8 cellular contexts compared by ENCODE assay signal in the genomic region with DNA sequence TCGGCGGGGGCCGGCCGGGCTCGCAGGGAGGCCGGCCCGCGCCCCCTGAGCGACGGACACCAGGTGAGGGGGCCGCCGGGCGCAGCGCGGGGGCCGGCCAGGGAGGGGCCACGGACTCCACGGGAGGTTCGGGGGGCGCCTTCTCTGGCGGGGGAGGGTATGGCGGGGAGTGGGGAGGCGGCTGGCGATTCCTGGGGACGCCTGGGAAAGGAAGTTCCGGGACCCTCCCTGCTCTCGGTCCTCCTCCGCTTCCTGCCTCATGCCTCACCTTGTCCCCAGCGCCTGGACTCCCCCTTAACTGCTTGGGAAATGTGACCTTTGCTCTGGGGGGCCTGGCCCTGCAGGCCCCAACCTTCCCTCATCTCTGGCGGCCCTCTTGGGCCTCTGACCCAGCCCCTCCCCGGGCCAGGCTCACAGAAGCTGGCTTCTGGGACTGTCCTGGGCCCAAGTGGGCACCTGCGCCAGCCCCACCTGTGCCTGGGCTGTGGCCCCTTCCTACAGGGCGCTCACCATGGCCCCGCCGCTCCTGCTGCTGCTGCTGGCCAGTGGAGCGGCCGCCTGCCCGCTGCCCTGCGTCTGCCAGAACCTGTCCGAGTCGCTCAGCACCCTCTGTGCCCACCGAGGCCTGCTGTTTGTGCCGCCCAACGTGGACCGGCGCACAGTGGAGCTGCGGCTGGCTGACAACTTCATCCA. TPM values are rescaled to one million over a fixed set of nuclear protein-coding genes. Genes with fewer than 3 reads are reported as not detected.
DNase-seq lines count a peak whose midpoint lies in the region; ATAC-seq and TF ChIP-seq lines count a peak whose summit lies in the region.

No MANE protein-coding gene starts in this region.

- no peak overlapping the region for H3K4me3 ChIP-seq in naive thymus-derived CD4-positive, alpha-beta T cell (ENCODE audit: low read length)

- no peak for TF ChIP-seq CTCF in MCF 10A (IDR thresholded peaks at IDR 0.05; ENCODE audit: unreplicated experiment)

- intact Hi-C loops in MCF 10A (cut with micrococcal nuclease) = loop anchor here (5.0 to 10.0 kb wide), 2 partner anchors 115 to 197 kb away; partner anchors contain the start of gene RHOD
- intact Hi-C loops in naive thymus-derived CD4-positive, alpha-beta T cell (cut with micrococcal nuclease) = no loop called here

- no peaks in the 10 kb centered on the region for H3K9me3 ChIP-seq in naive thymus-derived CD4-positive, alpha-beta T cell (ENCODE audit: control insufficient read depth in 2 of 3, low read length in 3 of 3)

- H3K27ac Mint-ChIP-seq in MCF 10A (ENCODE audit: low read depth, unreplicated experiment) = no peak overlapping the region
- peak overlapping the region in 1 of 9 donors; percentile 79 for H3K27ac Mint-ChIP-seq in naive thymus-derived CD4-positive, alpha-beta T cell

- no TSS peak for BruUV-seq in MCF 10A (replicated peaks; lab: Mats Ljungman, UMichigan)

- H3K36me3 Mint-ChIP-seq in MCF 10A (ENCODE audit: insufficient read depth, unreplicated experiment) = peaks cover 54% of the 10 kb centered on the region
- no peaks in the 10 kb centered on the region for H3K36me3 Mint-ChIP-seq in naive thymus-derived CD4-positive, alpha-beta T cell

- H3K9me3 Mint-ChIP-seq in MCF 10A (ENCODE audit: unreplicated experiment) = no peaks in the 10 kb centered on the region
- no peaks in the 10 kb centered on the region for H3K9me3 Mint-ChIP-seq in naive thymus-derived CD4-positive, alpha-beta T cell

- CTCF ChIA-PET in MCF 10A (lab: Yijun Ruan, JAX) = interaction anchor here (0.7 kb wide), 1 partner anchor 15 kb away, joined by 3 read pairs; no protein-coding TSS in a partner anchor
- CTCF ChIA-PET in naive thymus-derived CD4-positive, alpha-beta T cell (lab: Charles Lee) = no interaction called here

- DNase-seq in EH (ENCODE audit: low read depth) = peak; percentile 32
- peak; percentile 89 for DNase-seq in HuH-7.5 (ENCODE audit: low spot score)
- peak; percentile 34 for DNase-seq in MCF 10A (ENCODE audit: unreplicated experiment)
- no peak for DNase-seq in naive thymus-derived CD4-positive, alpha-beta T cell
- no peak for DNase-seq in NCI-H524 (lab: John Stamatoyannopoulos, UW)
- DNase-seq in CD1c-positive myeloid dendritic cell (ENCODE audit: extremely low spot score) = no peak

- no peaks in the 10 kb centered on the region for H3K27me3 Mint-ChIP-seq in MCF 10A (ENCODE audit: insufficient read depth, unreplicated experiment)
- H3K27me3 Mint-ChIP-seq in naive thymus-derived CD4-positive, alpha-beta T cell = no peaks in the 10 kb centered on the region

- POLR2A ChIA-PET in MCF 10A (lab: Yijun Ruan, JAX) = interaction anchor here (1.2 to 2.5 kb wide), 2 partner anchors 79 to 100 kb away, joined by 4 to 19 read pairs; no protein-coding TSS in a partner anchor
- POLR2A ChIA-PET in naive thymus-derived CD4-positive, alpha-beta T cell (lab: Charles Lee) = interaction anchor here (6.5 kb wide), 1 partner anchor 13 kb away, joined by 47 read pairs; the partner anchor contains the start of gene RCE1

- peaks cover 0 to 6% of the 10 kb centered on the region in 2 donors for H3K4me1 ChIP-seq in naive thymus-derived CD4-positive, alpha-beta T cell (ENCODE audit: control insufficient read depth in 2 of 2, insufficient read depth in 2 of 2, low read length in 2 of 2)

- H3K4me3 Mint-ChIP-seq in MCF 10A (ENCODE audit: unreplicated experiment) = peak overlapping the region; percentile 80
- peak overlapping the region; percentile 30 to 84 (median 70) for H3K4me3 Mint-ChIP-seq in naive thymus-derived CD4-positive, alpha-beta T cell

- no peaks in the 10 kb centered on the region for H3K27me3 ChIP-seq in naive thymus-derived CD4-positive, alpha-beta T cell (ENCODE audit: control insufficient read depth in 2 of 2, insufficient read depth in 2 of 2, low read length in 2 of 2)

- no peak for ATAC-seq in naive thymus-derived CD4-positive, alpha-beta T cell
- ATAC-seq in GM21390 (IDR thresholded peaks at IDR 0.05; ENCODE audit: unreplicated experiment) (no peak), HG02938 (IDR thresholded peaks at IDR 0.05; ENCODE audit: unreplicated experiment) (no peak)

- H3K36me3 ChIP-seq in naive thymus-derived CD4-positive, alpha-beta T cell (ENCODE audit: control insufficient read depth in 2 of 3, insufficient read depth in 3 of 3, low read length in 3 of 3) = no peaks in the 10 kb centered on the region

- H3K4me1 Mint-ChIP-seq in MCF 10A (ENCODE audit: insufficient read depth, unreplicated experiment) = peaks cover 6% of the 10 kb centered on the region
- peaks cover 0 to 16% (median 6%) of the 10 kb centered on the region in 7 donors for H3K4me1 Mint-ChIP-seq in naive thymus-derived CD4-positive, alpha-beta T cell

- H3K27ac ChIP-seq in naive thymus-derived CD4-positive, alpha-beta T cell (ENCODE audit: low read depth, low read length) = no peak overlapping the region

RNA-seq across cellular contexts. Expression of gene LRFN4, which starts 0.5 kb away (rescaled TPM):
- 30.4 and 39.9 TPM in 2 replicates for total RNA-seq in MCF 10A (2022)
- 10 to 100 TPM in 1 of 5 experiments, 1 to 10 TPM in 3, under 1 TPM in 1; 0.84 to 21.2 (median 1.6) TPM for total RNA-seq in naive thymus-derived CD4-positive, alpha-beta T cell
- not detected for polyA plus RNA-seq in naive thymus-derived CD4-positive, alpha-beta T cell

RNA-seq across cellular contexts. Expression of gene RCE1, which starts 14.1 kb away (rescaled TPM):
- 23.3 and 27.7 TPM in 2 replicates for total RNA-seq in MCF 10A (2022)
- total RNA-seq in naive thymus-derived CD4-positive, alpha-beta T cell = 10 to 100 TPM; 24.6 to 47.1 (median 33.6) TPM
- 10 to 100 TPM; 17.2 to 28.0 TPM for polyA plus RNA-seq in naive thymus-derived CD4-positive, alpha-beta T cell

Comparison
In these comparisons a context has a peak if more than half of its experiments do, and no peak if none do; other contexts are left out.
1. DNase-seq: peak in EH (single experiment), HuH-7.5 (single experiment) and MCF 10A (single experiment); none in naive thymus-derived CD4-positive, alpha-beta T cell (0 of 9), NCI-H524 (0 of 2) and CD1c-positive myeloid dendritic cell (single experiment).